In genomic region chr11:67095214-67095507, GRCh38 we compare ENCODE assay signal across 19 cellular contexts. TPM values are rescaled to one million over a fixed set of nuclear protein-coding genes. Genes with fewer than 3 reads are reported as not detected.
"Had no signal": no experiment of that assay in that cellular context is flagged by ENCODE, and none has a peak within 500 bp of the region (broad histone marks: within the 10 kb centered on the region; RNA-seq: fewer than 3 reads in every experiment).

No MANE protein-coding gene starts in this region.

- H3K4me3 ChIP-seq: lower lobe of right lung, thyroid gland had no signal

- H3K4me3 Mint-ChIP-seq: activated CD4-positive, alpha-beta T cell treated with anti-CD3 and anti-CD28 coated beads, Interleukin-2, amount 10 ng/mL, durations not matched to agents 24 days and 14 days; activated CD8-positive, alpha-beta T cell treated with anti-CD3 and anti-CD28 coated beads, Interleukin-2, amount 10 ng/mL, durations not matched to agents 7 days and 5 days; activated T-cell treated with anti-CD3 and anti-CD28 coated beads, Interleukin-2, amount 50 U/mL, for 24 hours; brain; effector memory CD8-positive, alpha-beta T cell; nephron; stimulated activated naive B cell treated with anti-CD40 and anti-IgM and Interleukin-4, amounts not matched to agents 10 μg/mL and 1 μg/mL and 100 μg/mL, for 72 hours; T-helper 2 cell treated with Interferon-gamma antibody and Interleukin-4, amounts not matched to agents 5 μg/mL and 100 μg/mL, for 36 hours had no signal

- FAIRE-seq: keratinocyte, TTC549 had no signal

- H3K4me1 ChIP-seq: lower lobe of right lung, thyroid gland had no signal

- H3K36me3 ChIP-seq: lower lobe of right lung, thyroid gland had no signal

- H3K27me3 ChIP-seq: thyroid gland had no signal

- H3K9me3 ChIP-seq: lower lobe of right lung, thyroid gland had no signal

- DNase-seq: activated T-cell treated with anti-CD3 and anti-CD28 coated beads, Interleukin-2, amount 50 U/mL, for 24 hours; anterior cingulate cortex; caudate nucleus; foreskin melanocyte; occipital lobe; retina; stimulated activated naive B cell treated with anti-CD40 and anti-IgM and Interleukin-4, amounts not matched to agents 10 μg/mL and 1 μg/mL and 100 μg/mL, for 72 hours had no signal

- H3K27me3 Mint-ChIP-seq: activated CD4-positive, alpha-beta T cell treated with anti-CD3 and anti-CD28 coated beads, Interleukin-2, amount 10 ng/mL, durations not matched to agents 24 days and 14 days; activated T-cell treated with anti-CD3 and anti-CD28 coated beads, Interleukin-2, amount 50 U/mL, for 24 hours; effector memory CD8-positive, alpha-beta T cell; stimulated activated naive B cell treated with anti-CD40 and anti-IgM and Interleukin-4, amounts not matched to agents 10 μg/mL and 1 μg/mL and 100 μg/mL, for 72 hours had no signal

- H3K36me3 Mint-ChIP-seq: brain; stimulated activated naive B cell treated with anti-CD40 and anti-IgM and Interleukin-4, amounts not matched to agents 10 μg/mL and 1 μg/mL and 100 μg/mL, for 72 hours had no signal

- H3K9me3 Mint-ChIP-seq: activated CD4-positive, alpha-beta T cell treated with anti-CD3 and anti-CD28 coated beads, Interleukin-2, amount 10 ng/mL, durations not matched to agents 24 days and 14 days; activated T-cell treated with anti-CD3 and anti-CD28 coated beads, Interleukin-2, amount 50 U/mL, for 24 hours; activated T-helper 2 cell treated with anti-CD3 and anti-CD28 coated beads, Interferon-gamma antibody, Interleukin-2, Interleukin-4, amounts not matched to agents 10 μg/mL and 5 μg/mL and 100 μg/mL, durations not matched to agents 14 hours and 24 hours and 36 hours; effector memory CD8-positive, alpha-beta T cell; nephron; stimulated activated naive B cell treated with anti-CD40 and anti-IgM and Interleukin-4, amounts not matched to agents 10 μg/mL and 1 μg/mL and 100 μg/mL, for 72 hours; T-helper 2 cell treated with Interferon-gamma antibody and Interleukin-4, amounts not matched to agents 5 μg/mL and 100 μg/mL, for 36 hours had no signal

- H3K27ac Mint-ChIP-seq: activated CD4-positive, alpha-beta T cell treated with anti-CD3 and anti-CD28 coated beads, Interleukin-2, amount 10 ng/mL, durations not matched to agents 24 days and 14 days; activated CD8-positive, alpha-beta T cell treated with anti-CD3 and anti-CD28 coated beads, Interleukin-2, amount 10 ng/mL, durations not matched to agents 7 days and 5 days; activated T-cell treated with anti-CD3 and anti-CD28 coated beads, Interleukin-2, amount 50 U/mL, for 24 hours; activated T-helper 2 cell treated with anti-CD3 and anti-CD28 coated beads, Interferon-gamma antibody, Interleukin-2, Interleukin-4, amounts not matched to agents 10 μg/mL and 5 μg/mL and 100 μg/mL, durations not matched to agents 14 hours and 24 hours and 36 hours; brain; effector memory CD8-positive, alpha-beta T cell; nephron; stimulated activated naive B cell treated with anti-CD40 and anti-IgM and Interleukin-4, amounts not matched to agents 10 μg/mL and 1 μg/mL and 100 μg/mL, for 72 hours; T-helper 2 cell treated with Interferon-gamma antibody and Interleukin-4, amounts not matched to agents 5 μg/mL and 100 μg/mL, for 36 hours had no signal

- ATAC-seq: stimulated activated naive B cell treated with anti-CD40 and anti-IgM and Interleukin-4, amounts not matched to agents 10 μg/mL and 1 μg/mL and 100 μg/mL, for 72 hours had no signal

- H3K27ac ChIP-seq: epithelial cell of prostate, lower lobe of right lung, thyroid gland had no signal

RNA-seq across cellular contexts. Expression of gene RHOD, which starts 38.5 kb away (rescaled TPM):
- total RNA-seq: activated CD8-positive, alpha-beta T cell treated with anti-CD3 and anti-CD28 coated beads, Interleukin-2, amount 10 ng/mL, durations not matched to agents 7 days and 5 days; occipital lobe had no signal
